ENCODE assay signal across 26 cellular contexts in genomic region chr10:73404690-73405089, GRCh38.
"Had no signal": no experiment of that assay in that cellular context is flagged by ENCODE, and none has a peak within 500 bp of the region (broad histone marks: within the 10 kb centered on the region; RNA-seq: fewer than 3 reads in every experiment).

No MANE protein-coding gene starts in this region.

- H3K4me3 ChIP-seq: left ventricle myocardium inferior, lung, neural progenitor cell, right atrium auricular region, right lobe of liver, smooth muscle cell, tibial nerve, uterus had no signal

- H3K9me3 Mint-ChIP-seq: mesothelial cell of epicardium; naive B cell; natural killer cell; nephron progenitor cell; neural progenitor cell; stimulated activated memory B cell treated with anti-CD40 and anti-IgM and Interleukin-4, amounts not matched to agents 10 μg/mL and 1 μg/mL and 100 μg/mL, for 72 hours; stimulated activated naive CD8-positive, alpha-beta T cell treated with anti-CD3 and anti-CD28 coated beads, Interleukin-15, amount 100 ng/mL, for 72 hours; type B pancreatic cell had no signal

- H3K27me3 Mint-ChIP-seq: naive B cell; stimulated activated memory B cell treated with anti-CD40 and anti-IgM and Interleukin-4, amounts not matched to agents 10 μg/mL and 1 μg/mL and 100 μg/mL, for 72 hours; stimulated activated naive CD8-positive, alpha-beta T cell treated with anti-CD3 and anti-CD28 coated beads, Interleukin-15, amount 100 ng/mL, for 72 hours; type B pancreatic cell had no signal

- H3K27me3 ChIP-seq: neural progenitor cell, neutrophil, right atrium auricular region, right lobe of liver, tibial nerve, uterus had no signal

- H3K36me3 Mint-ChIP-seq: natural killer cell had no signal

- H3K4me3 Mint-ChIP-seq: mesothelial cell of epicardium; naive B cell; natural killer cell; nephron progenitor cell; neural progenitor cell; stimulated activated memory B cell treated with anti-CD40 and anti-IgM and Interleukin-4, amounts not matched to agents 10 μg/mL and 1 μg/mL and 100 μg/mL, for 72 hours; stimulated activated naive CD8-positive, alpha-beta T cell treated with anti-CD3 and anti-CD28 coated beads, Interleukin-15, amount 100 ng/mL, for 72 hours; type B pancreatic cell had no signal

- H3K9me3 ChIP-seq: left ventricle myocardium inferior, neutrophil, right atrium auricular region, right lobe of liver, tibial nerve, uterus had no signal

- H3K27ac Mint-ChIP-seq: mesothelial cell of epicardium; naive B cell; natural killer cell; nephron progenitor cell; neural progenitor cell; stimulated activated memory B cell treated with anti-CD40 and anti-IgM and Interleukin-4, amounts not matched to agents 10 μg/mL and 1 μg/mL and 100 μg/mL, for 72 hours; stimulated activated naive CD8-positive, alpha-beta T cell treated with anti-CD3 and anti-CD28 coated beads, Interleukin-15, amount 100 ng/mL, for 72 hours; type B pancreatic cell had no signal

- H3K36me3 ChIP-seq: neural progenitor cell, neutrophil, uterus had no signal

- H3K4me1 ChIP-seq: neural progenitor cell, uterus had no signal

- H3K4me1 Mint-ChIP-seq: mesothelial cell of epicardium, neural progenitor cell had no signal

- DNase-seq: islet precursor cell; left ventricle myocardium inferior; mesendoderm; naive B cell; natural killer cell; nephron progenitor cell; occipital lobe; right lobe of liver; stimulated activated CD4-positive, alpha-beta T cell treated with anti-CD3 and anti-CD28 coated beads, Interleukin-1b, Interleukin-23, amount 100 ng/mL, for 48 hours; stimulated activated CD4-positive, alpha-beta T cell treated with anti-CD3 and anti-CD28 coated beads, Interleukin-2, amount 100 ng/mL, for 48 hours; stimulated activated CD4-positive, alpha-beta T cell treated with anti-CD3 and anti-CD28 coated beads, Interleukin-4, amount 100 ng/mL, for 4 hours; stimulated activated CD8-positive, alpha-beta memory T cell treated with anti-CD3 and anti-CD28 coated beads, Interleukin-4, amount 100 ng/mL, for 48 hours; stimulated activated naive CD4-positive, alpha-beta T cell treated with Interleukin-2 at 50 U/mL for 16 hours; stimulated activated naive CD8-positive, alpha-beta T cell treated with anti-CD3 and anti-CD28 coated beads, Interleukin-15, amount 100 ng/mL, for 72 hours; substantia nigra; uterus had no signal

- H3K27ac ChIP-seq: left ventricle myocardium inferior, neural progenitor cell, neutrophil, parathyroid adenoma, right atrium auricular region, right lobe of liver, tibial nerve, uterus had no signal

- ATAC-seq: natural killer cell; right lobe of liver; stimulated activated memory B cell treated with anti-CD40 and anti-IgM and Interleukin-4, amounts not matched to agents 10 μg/mL and 1 μg/mL and 100 μg/mL, for 72 hours; stimulated activated naive CD8-positive, alpha-beta T cell treated with anti-CD3 and anti-CD28 coated beads, Interleukin-15, amount 100 ng/mL, for 72 hours had no signal
